ENCODE assay signal across 19 cellular contexts in genomic region chr5:104018299-104018698, GRCh38.
DNase-seq lines count a peak whose midpoint lies in the region; ATAC-seq lines count a peak whose summit lies in the region.
"Had no signal": no experiment of that assay in that cellular context is flagged by ENCODE, and none has a peak within 500 bp of the region (broad histone marks: within the 10 kb centered on the region; RNA-seq: fewer than 3 reads in every experiment).

No MANE protein-coding gene starts in this region.

- intact Hi-C loops in activated T-helper 2 cell treated with anti-CD3 and anti-CD28 coated beads, Interferon-gamma antibody, Interleukin-2, Interleukin-4, amounts not matched to agents 10 μg/mL and 5 μg/mL and 100 μg/mL, durations not matched to agents 14 hours and 24 hours and 36 hours (cut with micrococcal nuclease), result no loop called here

- no peaks in the 10 kb centered on the region for H3K4me1 Mint-ChIP-seq in activated T-helper 2 cell treated with anti-CD3 and anti-CD28 coated beads, Interferon-gamma antibody, Interleukin-2, Interleukin-4, amounts not matched to agents 10 μg/mL and 5 μg/mL and 100 μg/mL, durations not matched to agents 14 hours and 24 hours and 36 hours (ENCODE audit: low read depth)
- H3K4me1 Mint-ChIP-seq: T-cell had no signal

- no peak overlapping the region for H3K4me3 Mint-ChIP-seq in activated T-helper 2 cell treated with anti-CD3 and anti-CD28 coated beads, Interferon-gamma antibody, Interleukin-2, Interleukin-4, amounts not matched to agents 10 μg/mL and 5 μg/mL and 100 μg/mL, durations not matched to agents 14 hours and 24 hours and 36 hours (ENCODE audit: low read depth)
- H3K4me3 Mint-ChIP-seq: CD8-positive, alpha-beta T cell; H9; T-cell had no signal

- ATAC-seq in HG03045 (IDR thresholded peaks at IDR 0.05; ENCODE audit: unreplicated experiment), result no peak
- ATAC-seq in HG02840 (IDR thresholded peaks at IDR 0.05; ENCODE audit: low FRiP score, unreplicated experiment), result no peak
- ATAC-seq: CD8-positive, alpha-beta T cell; Panc1; Right ventricle myocardium inferior; T-cell had no signal

- peaks cover 16% of the 10 kb centered on the region for H3K9me3 Mint-ChIP-seq in activated T-helper 2 cell treated with anti-CD3 and anti-CD28 coated beads, Interferon-gamma antibody, Interleukin-2, Interleukin-4, amounts not matched to agents 10 μg/mL and 5 μg/mL and 100 μg/mL, durations not matched to agents 14 hours and 24 hours and 36 hours

- no peaks in the 10 kb centered on the region for H3K36me3 Mint-ChIP-seq in activated T-helper 2 cell treated with anti-CD3 and anti-CD28 coated beads, Interferon-gamma antibody, Interleukin-2, Interleukin-4, amounts not matched to agents 10 μg/mL and 5 μg/mL and 100 μg/mL, durations not matched to agents 14 hours and 24 hours and 36 hours (ENCODE audit: low read depth)
- H3K36me3 Mint-ChIP-seq: CD8-positive, alpha-beta T cell; T-cell had no signal

- H3K27me3 Mint-ChIP-seq in activated T-helper 2 cell treated with anti-CD3 and anti-CD28 coated beads, Interferon-gamma antibody, Interleukin-2, Interleukin-4, amounts not matched to agents 10 μg/mL and 5 μg/mL and 100 μg/mL, durations not matched to agents 14 hours and 24 hours and 36 hours (ENCODE audit: low read depth), result no peaks in the 10 kb centered on the region
- H3K27me3 Mint-ChIP-seq: T-cell had no signal

- no peak overlapping the region for H3K27ac Mint-ChIP-seq in activated T-helper 2 cell treated with anti-CD3 and anti-CD28 coated beads, Interferon-gamma antibody, Interleukin-2, Interleukin-4, amounts not matched to agents 10 μg/mL and 5 μg/mL and 100 μg/mL, durations not matched to agents 14 hours and 24 hours and 36 hours
- H3K27ac Mint-ChIP-seq: CD8-positive, alpha-beta T cell; H9; T-cell had no signal

- DNase-seq in DMS153 treated with DMSO at 0.1 percent for 48 hours (lab: John Stamatoyannopoulos, UW; ENCODE audit: unreplicated experiment), result peak; percentile 5
- no peak for DNase-seq in DMS153 (lab: John Stamatoyannopoulos, UW)
- peak; percentile 16 for DNase-seq in EH (ENCODE audit: low read depth)
- DNase-seq in NCI-H69 (lab: John Stamatoyannopoulos, UW), result peak; percentile 10
- peak; percentile 5 for DNase-seq in astrocyte of the hippocampus (ENCODE audit: low read depth, low spot score)
- DNase-seq in activated T-helper 2 cell treated with anti-CD3 and anti-CD28 coated beads, Interferon-gamma antibody, Interleukin-2, Interleukin-4, amounts not matched to agents 10 μg/mL and 5 μg/mL and 100 μg/mL, durations not matched to agents 14 hours and 24 hours and 36 hours (ENCODE audit: low spot score), result no peak
- DNase-seq: 8988T; CD8-positive, alpha-beta T cell; EL; H9; NCI-H1092; NCI-H2107; NCI-H345; T-cell; T1000 had no signal

Comparison
In these comparisons a context has a peak if more than half of its experiments do, and no peak if none do; other contexts are left out.
1. DNase-seq: peak in DMS153 treated with DMSO at 0.1 percent for 48 hours (single experiment), EH (single experiment), NCI-H69 (single experiment) and astrocyte of the hippocampus (single experiment); none in DMS153 (single experiment) and activated T-helper 2 cell treated with anti-CD3 and anti-CD28 coated beads, Interferon-gamma antibody, Interleukin-2, Interleukin-4, amounts not matched to agents 10 μg/mL and 5 μg/mL and 100 μg/mL, durations not matched to agents 14 hours and 24 hours and 36 hours (single experiment).